In genomic region chr15:55267401-55268053, GRCh38 we compare ENCODE assay signal across 10 cellular contexts. TPM values are rescaled to one million over a fixed set of nuclear protein-coding genes. Genes with fewer than 3 reads are reported as not detected.
DNase-seq lines count a peak whose midpoint lies in the region; ATAC-seq and TF ChIP-seq lines count a peak whose summit lies in the region.
"Had no signal": no experiment of that assay in that cellular context is flagged by ENCODE, and none has a peak within 500 bp of the region (broad histone marks: within the 10 kb centered on the region; RNA-seq: fewer than 3 reads in every experiment).

No MANE protein-coding gene starts in this region.

- peaks cover 33% of the 10 kb centered on the region for H3K36me3 Mint-ChIP-seq in T-helper 1 cell treated with Interleukin-12 subunit alpha and Interleukin-12 subunit beta and Interleukin-4 antibody, amounts not matched to agents 30 μg/mL and 1 μg/mL, for 36 hours (ENCODE audit: low read depth)

- H3K4me3 ChIP-seq in astrocyte of the spinal cord (ENCODE audit: low read depth, low read length), result no peak overlapping the region
- no peak overlapping the region for H3K4me3 ChIP-seq in neuronal stem cell (ENCODE audit: low read length in 2 of 2)
- H3K4me3 ChIP-seq in ovary, result no peak overlapping the region
- H3K4me3 ChIP-seq: SJSA1 had no signal

- no peaks in the 10 kb centered on the region for H3K9me3 Mint-ChIP-seq in T-helper 1 cell treated with Interleukin-12 subunit alpha and Interleukin-12 subunit beta and Interleukin-4 antibody, amounts not matched to agents 30 μg/mL and 1 μg/mL, for 36 hours

- intact Hi-C loops in ovary (cut with DNase I), result no loop called here

- H3K36me3 ChIP-seq in neuronal stem cell (replicated peaks in 1 of 2; ENCODE audit: control insufficient read depth in 2 of 2, insufficient read depth in 2 of 2, low read length in 2 of 2) (no peaks in the 10 kb centered on the region), ovary (no peaks in the 10 kb centered on the region)
- H3K36me3 ChIP-seq: SJSA1 had no signal

- peaks cover 50% of the 10 kb centered on the region for H3K4me1 Mint-ChIP-seq in T-helper 1 cell treated with Interleukin-12 subunit alpha and Interleukin-12 subunit beta and Interleukin-4 antibody, amounts not matched to agents 30 μg/mL and 1 μg/mL, for 36 hours (ENCODE audit: low read depth)

- H3K4me1 ChIP-seq in neuronal stem cell (ENCODE audit: control insufficient read depth in 2 of 2, insufficient read depth in 1 of 2, low read depth in 1 of 2, low read length in 2 of 2) (peaks cover 2% of the 10 kb centered on the region in 2 donors), ovary (ENCODE audit: insufficient read depth) (no peaks in the 10 kb centered on the region)
- H3K4me1 ChIP-seq: parathyroid adenoma had no signal

- H3K27me3 ChIP-seq in neuronal stem cell (ENCODE audit: control insufficient read depth in 3 of 3, insufficient read depth in 3 of 3, low read depth in 1 of 3, low read length in 3 of 3) (no peaks in the 10 kb centered on the region), ovary (no peaks in the 10 kb centered on the region)
- H3K27me3 ChIP-seq: SJSA1 had no signal

- H3K79me1 ChIP-seq in neuronal stem cell (ENCODE audit: low read depth, low read length), result no peaks in the 10 kb centered on the region

- DNase-seq in astrocyte of the spinal cord (ENCODE audit: low read depth, low spot score) (peak; percentile 45), neuronal stem cell (ENCODE audit: low spot score) (no peak), ovary (no peak), HuH-7 (ENCODE audit: low spot score) (no peak), ecto neural progenitor cell (ENCODE audit: low spot score) (no peak)

- H4K91ac ChIP-seq in neuronal stem cell (ENCODE audit: low read depth, low read length, poor library complexity), result no peak overlapping the region

- H2BK12ac ChIP-seq in neuronal stem cell (ENCODE audit: low read length), result no peak overlapping the region

- H3K14ac ChIP-seq in neuronal stem cell (ENCODE audit: low read length), result no peak overlapping the region

- H2AK5ac ChIP-seq in neuronal stem cell (ENCODE audit: low read depth, low read length), result no peak overlapping the region

- no peak for TF ChIP-seq POLR2A in ovary (IDR thresholded peaks at IDR 0.05)

- no peak overlapping the region for H4K8ac ChIP-seq in neuronal stem cell (ENCODE audit: low read depth, low read length)

- in situ Hi-C loops in astrocyte of the spinal cord (cut with HindIII; ENCODE audit: low sequenced_read_pairs), result no loop called here

- TF ChIP-seq CTCF in astrocyte of the spinal cord (IDR thresholded peaks at IDR 0.05; ENCODE audit: low read depth, low read length) (no peak), ovary (IDR thresholded peaks at IDR 0.05) (no peak)

- no peak overlapping the region for H3K18ac ChIP-seq in neuronal stem cell (ENCODE audit: low read length)

- no CpG with 5 or more reads among the region's 10 CpGs for WGBS in neuronal stem cell (ENCODE audit: extremely low coverage in 2 of 2, insufficient read length in 2 of 2, insufficient replicate concordance in 1 of 2), 2 donors
- WGBS in ovary, 3 donors, result 70 to 79% (median 75%) methylated on average over 10 of the region's 10 CpGs

- H3K4me3 Mint-ChIP-seq in T-helper 1 cell treated with Interleukin-12 subunit alpha and Interleukin-12 subunit beta and Interleukin-4 antibody, amounts not matched to agents 30 μg/mL and 1 μg/mL, for 36 hours, result peak overlapping the region; percentile 66

- no peak overlapping the region for H3K4me2 ChIP-seq in neuronal stem cell (ENCODE audit: insufficient read depth, low read length, poor library complexity, severe bottlenecking)

- H3K23ac ChIP-seq in neuronal stem cell (ENCODE audit: low read depth, low read length, poor library complexity), result no peak overlapping the region

- H3K9ac ChIP-seq in neuronal stem cell (ENCODE audit: low read depth, low read length, poor library complexity), result no peak overlapping the region
- H3K9ac ChIP-seq: parathyroid adenoma had no signal

- no peaks in the 10 kb centered on the region for H3K9me3 ChIP-seq in neuronal stem cell (replicated peaks in 1 of 2; ENCODE audit: control insufficient read depth in 2 of 2, insufficient read depth in 1 of 2, low read depth in 1 of 2, low read length in 2 of 2)
- no peaks in the 10 kb centered on the region for H3K9me3 ChIP-seq in ovary
- H3K9me3 ChIP-seq: SJSA1 had no signal

- H2BK5ac ChIP-seq in neuronal stem cell (ENCODE audit: low read length), result no peak overlapping the region

- ATAC-seq in GM19035 (IDR thresholded peaks at IDR 0.05; ENCODE audit: unreplicated experiment) (peak; percentile 91), HG03103 (IDR thresholded peaks at IDR 0.05; ENCODE audit: low read depth, unreplicated experiment) (peak; percentile 70)

- TF ChIP-seq EP300 in ovary (IDR thresholded peaks at IDR 0.05), result no peak

- H3K27ac ChIP-seq in neuronal stem cell (replicated peaks; ENCODE audit: low read length) (no peak overlapping the region), ovary (no peak overlapping the region)
- H3K27ac ChIP-seq: parathyroid adenoma, SJSA1 had no signal

- no peaks in the 10 kb centered on the region for H3K27me3 Mint-ChIP-seq in T-helper 1 cell treated with Interleukin-12 subunit alpha and Interleukin-12 subunit beta and Interleukin-4 antibody, amounts not matched to agents 30 μg/mL and 1 μg/mL, for 36 hours (ENCODE audit: low read depth)

- peak overlapping the region; percentile 94 for H3K27ac Mint-ChIP-seq in T-helper 1 cell treated with Interleukin-12 subunit alpha and Interleukin-12 subunit beta and Interleukin-4 antibody, amounts not matched to agents 30 μg/mL and 1 μg/mL, for 36 hours

- no peak overlapping the region for H2BK120ac ChIP-seq in neuronal stem cell (ENCODE audit: low read depth, low read length)

- no peak overlapping the region for H3K4ac ChIP-seq in neuronal stem cell (ENCODE audit: low read length)

- H2BK15ac ChIP-seq in neuronal stem cell (ENCODE audit: low read length), result no peak overlapping the region

- H2AFZ ChIP-seq in neuronal stem cell (ENCODE audit: low read length), result peak overlapping the region; percentile 34
- H2AFZ ChIP-seq: parathyroid adenoma had no signal

RNA-seq across cellular contexts. Expression of gene RAB27A, which starts 22.1 kb away (rescaled TPM):
- polyA plus RNA-seq in neuronal stem cell (2013, experiment 1 of 2), result 3.5 TPM
- polyA plus RNA-seq in neuronal stem cell (2013, experiment 2 of 2), result 3.4 TPM
- 10 to 100 TPM in 5 of 7 donors, 1 to 10 TPM in 2; 6.8 to 16.2 (median 12.1) TPM for total RNA-seq in ovary
- polyA plus RNA-seq in ovary, result 10 to 100 TPM in 1 of 2 donors, 1 to 10 TPM in 1; 5.8 to 38.0 TPM

RNA-seq across cellular contexts. Expression of gene PIGBOS1, which starts 51.4 kb away (rescaled TPM):
- polyA plus RNA-seq in neuronal stem cell (2013, experiment 1 of 2), result 18.2 TPM
- polyA plus RNA-seq in neuronal stem cell (2013, experiment 2 of 2), result 19.1 TPM
- 10 to 100 TPM in 5 of 7 donors, 1 to 10 TPM in 2; 8.3 to 14.9 (median 11.5) TPM for total RNA-seq in ovary
- 10 to 100 TPM in 1 of 2 donors, 1 to 10 TPM in 1; 7.5 to 19.8 TPM for polyA plus RNA-seq in ovary

RNA-seq across cellular contexts. Expression of gene PIGB, which starts 51.5 kb away (rescaled TPM):
- 5.4 TPM for polyA plus RNA-seq in neuronal stem cell (2013, experiment 1 of 2)
- 5.3 TPM for polyA plus RNA-seq in neuronal stem cell (2013, experiment 2 of 2)
- total RNA-seq in ovary, result 10 to 100 TPM in 3 of 7 donors, 1 to 10 TPM in 4; 5.6 to 11.2 (median 9.7) TPM
- polyA plus RNA-seq in ovary, result 10 to 100 TPM in 1 of 2 donors, 1 to 10 TPM in 1; 6.9 to 13.5 TPM
